ENCODE assay signal across 8 cellular contexts in genomic region chr20:5080384-5080877, GRCh38.
DNase-seq lines count a peak whose midpoint lies in the region; ATAC-seq and TF ChIP-seq lines count a peak whose summit lies in the region.

No MANE protein-coding gene starts in this region.

- TF ChIP-seq CTCF in foreskin fibroblast (IDR thresholded peaks at IDR 0.05; ENCODE audit: low read depth, low read length): no peak

- TF ChIP-seq POLR2A in Raji (IDR thresholded peaks at IDR 0.05; ENCODE audit: insufficient read depth, low read depth, low read length): peak; percentile 39; the same call in 1 of the 2 replicates

- no peak for ATAC-seq in stimulated activated naive CD8-positive, alpha-beta T cell treated with anti-CD3 and anti-CD28 coated beads, Interleukin-15, Interleukin-2, amounts not matched to agents 100 U/mL and 50 U/mL, for 24 hours
- ATAC-seq in stimulated activated memory B cell treated with anti-CD40 and anti-IgM and Interleukin-4, amounts not matched to agents 10 μg/mL and 1 μg/mL and 100 μg/mL, for 72 hours: peak; percentile 76
- no peak for ATAC-seq in GM19324 (IDR thresholded peaks at IDR 0.05; ENCODE audit: low FRiP score, unreplicated experiment)

- no peak for DNase-seq in stimulated activated naive CD8-positive, alpha-beta T cell treated with anti-CD3 and anti-CD28 coated beads, Interleukin-15, Interleukin-2, amounts not matched to agents 100 U/mL and 50 U/mL, for 24 hours
- DNase-seq in foreskin fibroblast (peak; percentile 30 to 54), NCI-H1930 (lab: John Stamatoyannopoulos, UW) (no peak), glomerular visceral epithelial cell (ENCODE audit: extremely low spot score) (no peak)

- no peak overlapping the region for H3K4me3 ChIP-seq in foreskin fibroblast (ENCODE audit: low read depth in 1 of 2, low read length in 2 of 2)

- peaks cover 48% of the 10 kb centered on the region for H3K4me1 Mint-ChIP-seq in stimulated activated naive CD8-positive, alpha-beta T cell treated with anti-CD3 and anti-CD28 coated beads, Interleukin-15, Interleukin-2, amounts not matched to agents 100 ng/mL and 50 ng/mL, for 24 hours (ENCODE audit: low read depth)
- H3K4me1 Mint-ChIP-seq in stimulated activated memory B cell treated with anti-CD40 and anti-IgM and Interleukin-4, amounts not matched to agents 10 μg/mL and 1 μg/mL and 100 μg/mL, for 72 hours: peaks cover 54% of the 10 kb centered on the region

- no peaks in the 10 kb centered on the region for H3K27me3 Mint-ChIP-seq in stimulated activated naive CD8-positive, alpha-beta T cell treated with anti-CD3 and anti-CD28 coated beads, Interleukin-15, Interleukin-2, amounts not matched to agents 100 ng/mL and 50 ng/mL, for 24 hours
- H3K27me3 Mint-ChIP-seq in stimulated activated memory B cell treated with anti-CD40 and anti-IgM and Interleukin-4, amounts not matched to agents 10 μg/mL and 1 μg/mL and 100 μg/mL, for 72 hours: no peaks in the 10 kb centered on the region

- H3K9me3 Mint-ChIP-seq in stimulated activated naive CD8-positive, alpha-beta T cell treated with anti-CD3 and anti-CD28 coated beads, Interleukin-15, Interleukin-2, amounts not matched to agents 100 ng/mL and 50 ng/mL, for 24 hours: no peaks in the 10 kb centered on the region
- H3K9me3 Mint-ChIP-seq in stimulated activated memory B cell treated with anti-CD40 and anti-IgM and Interleukin-4, amounts not matched to agents 10 μg/mL and 1 μg/mL and 100 μg/mL, for 72 hours: no peaks in the 10 kb centered on the region

- no peaks in the 10 kb centered on the region for H3K36me3 Mint-ChIP-seq in stimulated activated naive CD8-positive, alpha-beta T cell treated with anti-CD3 and anti-CD28 coated beads, Interleukin-15, Interleukin-2, amounts not matched to agents 100 ng/mL and 50 ng/mL, for 24 hours (ENCODE audit: low read depth)
- H3K36me3 Mint-ChIP-seq in stimulated activated memory B cell treated with anti-CD40 and anti-IgM and Interleukin-4, amounts not matched to agents 10 μg/mL and 1 μg/mL and 100 μg/mL, for 72 hours: peaks cover 6% of the 10 kb centered on the region

- peak overlapping the region; percentile 52 for H3K27ac Mint-ChIP-seq in stimulated activated naive CD8-positive, alpha-beta T cell treated with anti-CD3 and anti-CD28 coated beads, Interleukin-15, Interleukin-2, amounts not matched to agents 100 ng/mL and 50 ng/mL, for 24 hours
- H3K27ac Mint-ChIP-seq in stimulated activated memory B cell treated with anti-CD40 and anti-IgM and Interleukin-4, amounts not matched to agents 10 μg/mL and 1 μg/mL and 100 μg/mL, for 72 hours: peak overlapping the region; percentile 91

- no peak overlapping the region for H3K4me3 Mint-ChIP-seq in stimulated activated naive CD8-positive, alpha-beta T cell treated with anti-CD3 and anti-CD28 coated beads, Interleukin-15, Interleukin-2, amounts not matched to agents 100 ng/mL and 50 ng/mL, for 24 hours
- H3K4me3 Mint-ChIP-seq in stimulated activated memory B cell treated with anti-CD40 and anti-IgM and Interleukin-4, amounts not matched to agents 10 μg/mL and 1 μg/mL and 100 μg/mL, for 72 hours: peak overlapping the region; percentile 32

Comparison
In these comparisons a context has a peak if more than half of its experiments do, and no peak if none do; other contexts are left out.
1. DNase-seq: peak in foreskin fibroblast (2 of 2); none in stimulated activated naive CD8-positive, alpha-beta T cell treated with anti-CD3 and anti-CD28 coated beads, Interleukin-15, Interleukin-2, amounts not matched to agents 100 U/mL and 50 U/mL, for 24 hours (single experiment), NCI-H1930 (0 of 2) and glomerular visceral epithelial cell (single experiment).